1 cellular context compared by ENCODE assay signal in genomic region chr9:83218411-83219090, GRCh38.
TF ChIP-seq lines count a peak whose summit lies in the region.

No MANE protein-coding gene starts in this region.

TF ChIP-seq in HCT116, 20 proteins besides CTCF, POLR2A, EP300 and RAD21 (continued from another document):
- TF ChIP-seq ZBTB33 (IDR thresholded peaks at IDR 0.05; ENCODE audit: extremely low read depth, insufficient replicate concordance, low read length) (no peak), FOSL1 (IDR thresholded peaks at IDR 0.05; ENCODE audit: low read depth) (no peak), EZH2phosphoT487 (IDR thresholded peaks at IDR 0.05; ENCODE audit: borderline replicate concordance) (no peak), SIN3A (IDR thresholded peaks at IDR 0.05; ENCODE audit: low read depth) (no peak), SP1 (IDR thresholded peaks at IDR 0.05; ENCODE audit: low read depth) (no peak), TCF7L2 (IDR thresholded peaks at IDR 0.05; ENCODE audit: borderline replicate concordance, extremely low read depth, insufficient read depth, insufficient read length) (no peak), YY1 (IDR thresholded peaks at IDR 0.05; ENCODE audit: extremely low read depth, insufficient replicate concordance, low read depth, low read length) (no peak)
- TF ChIP-seq, protein P1, sequence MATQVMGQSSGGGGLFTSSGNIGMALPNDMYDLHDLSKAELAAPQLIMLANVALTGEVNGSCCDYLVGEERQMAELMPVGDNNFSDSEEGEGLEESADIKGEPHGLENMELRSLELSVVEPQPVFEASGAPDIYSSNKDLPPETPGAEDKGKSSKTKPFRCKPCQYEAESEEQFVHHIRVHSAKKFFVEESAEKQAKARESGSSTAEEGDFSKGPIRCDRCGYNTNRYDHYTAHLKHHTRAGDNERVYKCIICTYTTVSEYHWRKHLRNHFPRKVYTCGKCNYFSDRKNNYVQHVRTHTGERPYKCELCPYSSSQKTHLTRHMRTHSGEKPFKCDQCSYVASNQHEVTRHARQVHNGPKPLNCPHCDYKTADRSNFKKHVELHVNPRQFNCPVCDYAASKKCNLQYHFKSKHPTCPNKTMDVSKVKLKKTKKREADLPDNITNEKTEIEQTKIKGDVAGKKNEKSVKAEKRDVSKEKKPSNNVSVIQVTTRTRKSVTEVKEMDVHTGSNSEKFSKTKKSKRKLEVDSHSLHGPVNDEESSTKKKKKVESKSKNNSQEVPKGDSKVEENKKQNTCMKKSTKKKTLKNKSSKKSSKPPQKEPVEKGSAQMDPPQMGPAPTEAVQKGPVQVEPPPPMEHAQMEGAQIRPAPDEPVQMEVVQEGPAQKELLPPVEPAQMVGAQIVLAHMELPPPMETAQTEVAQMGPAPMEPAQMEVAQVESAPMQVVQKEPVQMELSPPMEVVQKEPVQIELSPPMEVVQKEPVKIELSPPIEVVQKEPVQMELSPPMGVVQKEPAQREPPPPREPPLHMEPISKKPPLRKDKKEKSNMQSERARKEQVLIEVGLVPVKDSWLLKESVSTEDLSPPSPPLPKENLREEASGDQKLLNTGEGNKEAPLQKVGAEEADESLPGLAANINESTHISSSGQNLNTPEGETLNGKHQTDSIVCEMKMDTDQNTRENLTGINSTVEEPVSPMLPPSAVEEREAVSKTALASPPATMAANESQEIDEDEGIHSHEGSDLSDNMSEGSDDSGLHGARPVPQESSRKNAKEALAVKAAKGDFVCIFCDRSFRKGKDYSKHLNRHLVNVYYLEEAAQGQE (IDR thresholded peaks at IDR 0.05; ENCODE audit: low read depth), result no peak
